ENCODE assay signal across 12 cellular contexts in genomic region chr9:72554221-72554641, GRCh38. TPM values are rescaled to one million over a fixed set of nuclear protein-coding genes. Genes with fewer than 3 reads are reported as not detected.
DNase-seq lines count a peak whose midpoint lies in the region; ATAC-seq and FAIRE-seq lines count a peak whose summit lies in the region.
"Had no signal": no experiment of that assay in that cellular context is flagged by ENCODE, and none has a peak within 500 bp of the region (broad histone marks: within the 10 kb centered on the region; RNA-seq: fewer than 3 reads in every experiment).

No MANE protein-coding gene starts in this region.

- H3K4me1 ChIP-seq in small intestine (ENCODE audit: control insufficient read depth in 2 of 2, insufficient read depth in 1 of 2, low read depth in 1 of 2, low read length in 1 of 2) = no peaks in the 10 kb centered on the region
- H3K4me1 ChIP-seq: colonic mucosa had no signal

- peak; percentile 82 for DNase-seq in ELR (ENCODE audit: low read depth)
- DNase-seq in amniotic stem cell (lab: John Stamatoyannopoulos, UW) = peak; percentile 95
- peak; percentile 17 for DNase-seq in iPS-NIHi11 (ENCODE audit: low spot score)
- DNase-seq in small intestine = peak; percentile 54
- no peak for DNase-seq in frontal cortex (ENCODE audit: low spot score in 2 of 2)
- DNase-seq in Kasumi-1 (lab: John Stamatoyannopoulos, UW) = no peak
- no peak for DNase-seq in KG1 (lab: John Stamatoyannopoulos, UW)
- DNase-seq: colonic mucosa; NCI-H1436; stimulated activated CD4-positive, alpha-beta T cell treated with anti-CD3 and anti-CD28 coated beads, Interleukin-4, amount 100 ng/mL, for 4 hours had no signal

- no peaks in the 10 kb centered on the region for H3K9me3 ChIP-seq in small intestine (ENCODE audit: control insufficient read depth, low read depth)
- H3K9me3 ChIP-seq: colonic mucosa had no signal

- no peaks in the 10 kb centered on the region for H3K27me3 ChIP-seq in small intestine (ENCODE audit: control insufficient read depth in 2 of 2, insufficient read depth in 2 of 2, low read length in 2 of 2)
- H3K27me3 ChIP-seq: colonic mucosa had no signal

- ATAC-seq in HG02884 (IDR thresholded peaks at IDR 0.05; ENCODE audit: unreplicated experiment) = no peak

- FAIRE-seq in small intestine (lab: Jason Lieb, UNC) (no peak), frontal cortex (lab: Jason Lieb, UNC) (no peak)
- FAIRE-seq: GM19239 had no signal

- H3K36me3 ChIP-seq in small intestine (ENCODE audit: control insufficient read depth in 2 of 2, insufficient read depth in 2 of 2, low read length in 2 of 2) = no peaks in the 10 kb centered on the region
- H3K36me3 ChIP-seq: colonic mucosa had no signal

- H3K27ac ChIP-seq in small intestine (ENCODE audit: low read depth in 1 of 2, low read length in 1 of 2) = no peak overlapping the region
- H3K27ac ChIP-seq: colonic mucosa had no signal

- no peak overlapping the region for H3K4me3 ChIP-seq in small intestine (ENCODE audit: low read depth in 1 of 2, low read length in 2 of 2)
- H3K4me3 ChIP-seq: colonic mucosa had no signal

- WGBS in small intestine, 3 donors = 10 to 31% (median 24%) methylated on average over 3 of the region's 3 CpGs

RNA-seq across cellular contexts. Expression of gene TMC1, which starts 32.8 kb away (rescaled TPM):
- polyA plus RNA-seq in small intestine = under 1 TPM in 1 of 3 donors, not detected in 2; 0.25 TPM
- total RNA-seq in frontal cortex = 0.82 TPM

Comparison
In these comparisons a context has a peak if more than half of its experiments do, and no peak if none do; other contexts are left out.
1. DNase-seq: peak in ELR (single experiment), amniotic stem cell (single experiment), iPS-NIHi11 (single experiment) and small intestine (single experiment); none in frontal cortex (0 of 2), Kasumi-1 (0 of 2) and KG1 (single experiment).